8 cellular contexts compared by ENCODE assay signal in the genomic region with DNA sequence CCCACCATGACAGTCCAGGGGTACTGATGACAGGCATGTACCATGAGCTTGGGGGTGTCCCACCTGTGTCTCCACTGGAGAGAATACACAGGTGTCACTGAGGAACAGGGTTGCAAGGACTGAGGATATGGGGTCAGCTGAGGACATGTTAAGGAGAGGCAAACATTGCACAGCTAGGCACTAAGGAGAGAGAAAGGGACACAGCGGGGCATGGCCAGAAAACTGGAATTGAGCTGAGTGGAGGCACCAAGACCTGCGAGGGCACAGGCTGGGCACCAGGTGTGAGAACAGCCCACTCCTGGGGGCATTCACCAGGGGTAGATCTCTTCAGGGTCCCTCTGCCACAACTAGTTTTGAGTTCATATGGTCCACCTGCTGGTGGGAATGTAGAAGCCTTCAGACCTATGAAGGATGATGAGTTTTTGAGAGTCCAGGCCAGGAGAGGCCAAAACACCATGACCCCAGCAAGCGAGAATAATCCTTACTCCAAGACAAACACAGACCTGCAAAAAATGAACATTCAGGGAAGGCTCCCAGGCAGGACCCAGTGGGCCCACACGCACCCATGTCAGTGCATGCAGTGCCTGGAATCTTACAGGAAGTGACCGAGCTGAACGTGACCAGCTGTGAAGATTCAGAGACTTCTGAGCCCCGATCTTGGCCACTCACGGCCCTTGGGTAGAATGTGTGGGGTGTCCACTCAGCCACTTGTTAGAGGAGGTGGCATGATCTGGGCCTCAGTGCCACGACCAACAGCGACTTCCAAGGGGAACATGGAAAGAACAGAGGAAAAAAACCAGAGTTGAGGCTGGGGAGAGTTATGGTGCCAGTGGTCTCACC. TPM values are rescaled to one million over a fixed set of nuclear protein-coding genes. Genes with fewer than 3 reads are reported as not detected.
DNase-seq lines count a peak whose midpoint lies in the region; ATAC-seq and TF ChIP-seq lines count a peak whose summit lies in the region.

No MANE protein-coding gene starts in this region.

- H3K79me2 ChIP-seq in ACC112 (ENCODE audit: control insufficient read depth, insufficient read depth, low read length, unreplicated experiment) = peaks cover 25% of the 10 kb centered on the region

- DNase-seq in H7 (peak; percentile 59), right lobe of liver (no peak), GM19238 (ENCODE audit: insufficient read length, low spot score) (no peak), AG08396 (ENCODE audit: low spot score) (no peak)
- DNase-seq in activated naive CD8-positive, alpha-beta T cell treated with anti-CD3 and anti-CD28 coated beads for 36 hours = no peak
- no peak for DNase-seq in activated CD4-positive, alpha-beta T cell treated with anti-CD3 and anti-CD28 coated beads for 4 hours

- ATAC-seq in right lobe of liver (no peak), GM19455 (IDR thresholded peaks at IDR 0.05; ENCODE audit: unreplicated experiment) (no peak)

- no peak overlapping the region for H2AFZ ChIP-seq in ACC112 (ENCODE audit: low read length, unreplicated experiment)

- peak overlapping the region; percentile 16; the same call in 1 of the 2 replicates for H3K27ac ChIP-seq in ACC112 (ENCODE audit: low read depth, low read length)
- H3K27ac ChIP-seq in right lobe of liver = no peak overlapping the region

- H3K36me3 ChIP-seq in ACC112 (ENCODE audit: insufficient read depth, low read length) (no peaks in the 10 kb centered on the region), H7 (replicated peaks; ENCODE audit: control insufficient read depth, insufficient read depth, low read length) (no peaks in the 10 kb centered on the region), right lobe of liver (no peaks in the 10 kb centered on the region)

- peaks cover 29% of the 10 kb centered on the region for H3K4me1 Mint-ChIP-seq in activated naive CD8-positive, alpha-beta T cell treated with anti-CD3 and anti-CD28 coated beads for 36 hours

- peaks cover 11% of the 10 kb centered on the region for H3K36me3 Mint-ChIP-seq in activated naive CD8-positive, alpha-beta T cell treated with anti-CD3 and anti-CD28 coated beads for 36 hours

- H3K27me3 ChIP-seq in ACC112 (ENCODE audit: insufficient read depth, low read length) = no peaks in the 10 kb centered on the region
- H3K27me3 ChIP-seq in H7 (ENCODE audit: control insufficient read depth, insufficient read depth, low read length) = peaks cover 11% of the 10 kb centered on the region
- H3K27me3 ChIP-seq in right lobe of liver = no peaks in the 10 kb centered on the region

- H3K4me3 ChIP-seq in ACC112 (ENCODE audit: low read depth, low read length) (peak overlapping the region; percentile 99), H7 (ENCODE audit: insufficient read depth, low read depth, low read length) (peak overlapping the region; percentile 90; the same call in 1 of the 2 replicates), right lobe of liver (peak overlapping the region; percentile 73 to 90 (median 82))

- H3K4me1 ChIP-seq in ACC112 (ENCODE audit: control insufficient read depth, insufficient read depth, low read length, unreplicated experiment) (peaks cover 17% of the 10 kb centered on the region), right lobe of liver (peaks cover 0 to 17% (median 4%) of the 10 kb centered on the region in 4 donors)

- H3K4me3 Mint-ChIP-seq in activated naive CD8-positive, alpha-beta T cell treated with anti-CD3 and anti-CD28 coated beads for 36 hours = peak overlapping the region; percentile 90

- H3K27ac Mint-ChIP-seq in activated naive CD8-positive, alpha-beta T cell treated with anti-CD3 and anti-CD28 coated beads for 36 hours = peak overlapping the region; percentile 92

- no peak for TF ChIP-seq POLR2A in right lobe of liver (IDR thresholded peaks at IDR 0.05)

- H3K9me3 ChIP-seq in right lobe of liver = no peaks in the 10 kb centered on the region

- no peaks in the 10 kb centered on the region for H3K27me3 Mint-ChIP-seq in activated naive CD8-positive, alpha-beta T cell treated with anti-CD3 and anti-CD28 coated beads for 36 hours

- 77% methylated on average over 10 of the region's 10 CpGs for WGBS in right lobe of liver (ENCODE audit: insufficient coverage, low coverage, low lambda C conversion rate, missing lambda C conversion rate)

- TF ChIP-seq CTCF in right lobe of liver (IDR thresholded peaks at IDR 0.05) = peak in 3 of 4 donors; percentile 11 to 21 (median 13)

- intact Hi-C loops in right lobe of liver (cut with DNase I) = no loop called here

- no peaks in the 10 kb centered on the region for H3K9me3 Mint-ChIP-seq in activated naive CD8-positive, alpha-beta T cell treated with anti-CD3 and anti-CD28 coated beads for 36 hours

RNA-seq across cellular contexts. Expression of a gene that starts 1.4 kb away (rescaled TPM):
- total RNA-seq in H7 (2014; rRNA removed; shearing (Covaris generic)) = 3.7 and 10.2 TPM in 2 replicates
- 10 to 100 TPM; 15.1 to 17.2 TPM for total RNA-seq in activated naive CD8-positive, alpha-beta T cell treated with anti-CD3 and anti-CD28 coated beads for 36 hours
- 10 to 100 TPM in 1 of 6 experiments, 1 to 10 TPM in 5; 5.6 to 12.1 (median 6.6) TPM for total RNA-seq in right lobe of liver

RNA-seq across cellular contexts. Expression of a gene that starts 11.6 kb away (rescaled TPM):
- 0.70 TPM in 1 of 2 replicates, not detected in the other for total RNA-seq in H7 (2014; rRNA removed; shearing (Covaris generic))
- 1 to 10 TPM in 1 of 2 experiments, under 1 TPM in 1; 0.82 to 1.6 TPM for total RNA-seq in activated naive CD8-positive, alpha-beta T cell treated with anti-CD3 and anti-CD28 coated beads for 36 hours
- not detected for total RNA-seq in right lobe of liver

RNA-seq across cellular contexts. Expression of a gene that starts 20.0 kb away (rescaled TPM):
- 2,794 and 2,937 TPM in 2 replicates for total RNA-seq in H7 (2014; rRNA removed; shearing (Covaris generic))
- 1,000 to 10,000 TPM; 1,717 to 1,777 TPM for total RNA-seq in activated naive CD8-positive, alpha-beta T cell treated with anti-CD3 and anti-CD28 coated beads for 36 hours
- 100 to 1,000 TPM; 274 to 637 (median 304) TPM for total RNA-seq in right lobe of liver

RNA-seq across cellular contexts. Expression of a gene that starts 26.2 kb away (rescaled TPM):
- total RNA-seq in H7 (2014; rRNA removed; shearing (Covaris generic)) = 4.4 and 7.7 TPM in 2 replicates
- total RNA-seq in activated naive CD8-positive, alpha-beta T cell treated with anti-CD3 and anti-CD28 coated beads for 36 hours = 1 to 10 TPM; 2.0 to 2.1 TPM
- total RNA-seq in right lobe of liver = 1 to 10 TPM; 1.7 to 3.9 (median 2.4) TPM

RNA-seq across cellular contexts. Expression of a gene that starts 32.9 kb away (rescaled TPM):
- 2.1 and 3.8 TPM in 2 replicates for total RNA-seq in H7 (2014; rRNA removed; shearing (Covaris generic))
- 1 to 10 TPM; 4.3 TPM for total RNA-seq in activated naive CD8-positive, alpha-beta T cell treated with anti-CD3 and anti-CD28 coated beads for 36 hours
- 1 to 10 TPM in 3 of 6 experiments, under 1 TPM in 3; 0.75 to 2.8 (median 1.0) TPM for total RNA-seq in right lobe of liver
